ENCODE assay signal across 21 cellular contexts in the genomic region with DNA sequence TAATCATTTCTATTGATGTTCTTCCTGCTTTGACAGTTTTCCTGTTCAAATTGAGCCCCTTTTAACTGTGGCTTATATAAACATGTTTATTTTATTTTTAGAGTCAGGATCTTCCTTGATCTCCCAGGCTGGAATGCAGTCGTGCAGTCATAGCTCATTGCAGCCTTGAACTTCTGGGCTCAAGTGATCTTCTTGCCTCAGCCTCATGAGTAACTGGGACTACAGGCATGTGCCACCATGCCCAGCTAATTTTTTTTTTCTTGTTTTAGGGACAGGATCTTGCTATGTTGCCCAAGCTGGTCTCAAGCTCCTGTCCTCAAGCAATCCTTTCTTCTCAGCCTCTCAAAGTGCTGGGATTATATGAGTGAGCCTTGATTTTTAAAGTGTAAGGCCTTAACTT. TPM values are rescaled to one million over a fixed set of nuclear protein-coding genes. Genes with fewer than 3 reads are reported as not detected.
A peak's percentile ranks its signal among the peaks of the same experiment; 100 is the strongest.
DNase-seq lines count a peak whose midpoint lies in the region; ATAC-seq and TF ChIP-seq lines count a peak whose summit lies in the region.
"Had no signal": no experiment of that assay in that cellular context is flagged by ENCODE, and none has a peak within 500 bp of the region (broad histone marks: within the 10 kb centered on the region; RNA-seq: fewer than 3 reads in every experiment).

No MANE protein-coding gene starts in this region.

- H3K9me3 ChIP-seq in WERI-Rb-1 (ENCODE audit: severe bottlenecking) (no peaks in the 10 kb centered on the region), MG63 (no peaks in the 10 kb centered on the region)
- H3K9me3 ChIP-seq: stomach, upper lobe of left lung had no signal

- intact Hi-C loops in left ventricle myocardium superior (cut with micrococcal nuclease): no loop called here

- H3K27ac ChIP-seq in brain microvascular endothelial cell: no peak overlapping the region
- no peak overlapping the region for H3K27ac ChIP-seq in WERI-Rb-1
- H3K27ac ChIP-seq: HL-60, stomach had no signal

- in situ Hi-C loops in brain microvascular endothelial cell (cut with HindIII; ENCODE audit: low pct_ligation_motif_present, low sequenced_read_pairs): no loop called here

- H3K27me3 ChIP-seq in brain microvascular endothelial cell (replicated peaks) (no peaks in the 10 kb centered on the region), WERI-Rb-1 (ENCODE audit: insufficient read depth, low read depth, severe bottlenecking) (no peaks in the 10 kb centered on the region), MG63 (no peaks in the 10 kb centered on the region)
- H3K27me3 ChIP-seq: stomach, upper lobe of left lung had no signal

- no peak for TF ChIP-seq CTCF in brain microvascular endothelial cell (IDR thresholded peaks at IDR 0.05; ENCODE audit: low read depth, low read length, missing control alignments)
- TF ChIP-seq CTCF in WERI-Rb-1 (IDR thresholded peaks at IDR 0.05; ENCODE audit: low read depth, low read length): no peak

- no peaks in the 10 kb centered on the region for H3K36me3 ChIP-seq in brain microvascular endothelial cell (replicated peaks)
- no peaks in the 10 kb centered on the region for H3K36me3 ChIP-seq in WERI-Rb-1
- H3K36me3 ChIP-seq in MG63: no peaks in the 10 kb centered on the region
- H3K36me3 ChIP-seq: stomach, upper lobe of left lung had no signal

- H3K4me3 ChIP-seq in brain microvascular endothelial cell (ENCODE audit: low read depth, low read length) (no peak overlapping the region), WERI-Rb-1 (ENCODE audit: low read depth, low read length) (no peak overlapping the region), MG63 (no peak overlapping the region)
- H3K4me3 ChIP-seq: stomach, upper lobe of left lung had no signal

- ATAC-seq in left ventricle myocardium superior: peak; percentile 64
- no peak for ATAC-seq in activated CD4-positive, CD25-positive, alpha-beta regulatory T cell treated with anti-CD3 and anti-CD28 coated beads, Interleukin-2, amount 50 U/mL, for 24 hours
- ATAC-seq: CD8-positive, alpha-beta T cell had no signal

- DNase-seq in HCEC 1CT: peak; percentile 3
- peak; percentile 50 for DNase-seq in brain microvascular endothelial cell
- DNase-seq in left ventricle myocardium superior: no peak
- peak; percentile 20 for DNase-seq in pons (ENCODE audit: low spot score)
- DNase-seq in amygdala (lab: John Stamatoyannopoulos, UW): no peak
- DNase-seq in WERI-Rb-1: no peak
- no peak for DNase-seq in MG63
- DNase-seq: activated CD4-positive, alpha-beta T cell treated with anti-CD3 and anti-CD28 coated beads, Interleukin-2, amount 50 U/mL, for 48 hours; activated naive CD4-positive, alpha-beta T cell; activated T-cell treated with anti-CD3 and anti-CD28 coated beads for 4 hours; CD8-positive, alpha-beta T cell; glutamatergic neuron; H7; NCI-H1048; NCI-H2081 treated with DMSO at 0.1 percent for 48 hours; NCI-H510A; stimulated activated CD4-positive, alpha-beta T cell treated with anti-CD3 and anti-CD28 coated beads, Interleukin-2, amount 100 ng/mL, for 48 hours; stomach; upper lobe of left lung had no signal

RNA-seq across cellular contexts. Expression of gene PHKB, which starts 14.7 kb away (rescaled TPM):
- total RNA-seq in left ventricle myocardium superior: 71.0 TPM
- total RNA-seq in MG63 (2014; rRNA removed; shearing (Covaris generic); ENCODE audit: low replicate concordance): 11.1 and 16.4 TPM in 2 replicates

RNA-seq across cellular contexts. Expression of gene ITFG1, which starts 14.9 kb away (rescaled TPM):
- total RNA-seq in left ventricle myocardium superior: 64.5 TPM
- 18.0 and 38.3 TPM in 2 replicates for total RNA-seq in MG63 (2014; rRNA removed; shearing (Covaris generic); ENCODE audit: low replicate concordance)

Comparison
In these comparisons a context has a peak if more than half of its experiments do, and no peak if none do; other contexts are left out.
1. DNase-seq: peak in HCEC 1CT (single experiment), brain microvascular endothelial cell (single experiment) and pons (single experiment); none in left ventricle myocardium superior (single experiment), amygdala (0 of 56), WERI-Rb-1 (single experiment) and MG63 (single experiment).